ENCODE assay signal across 12 cellular contexts in genomic region chr17:19336938-19337711, GRCh38. TPM values are rescaled to one million over a fixed set of nuclear protein-coding genes. Genes with fewer than 3 reads are reported as not detected.
DNase-seq lines count a peak whose midpoint lies in the region; ATAC-seq, FAIRE-seq and TF ChIP-seq lines count a peak whose summit lies in the region.
"Had no signal": no experiment of that assay in that cellular context is flagged by ENCODE, and none has a peak within 500 bp of the region (broad histone marks: within the 10 kb centered on the region; RNA-seq: fewer than 3 reads in every experiment).

No MANE protein-coding gene starts in this region.

- H3K79me2 ChIP-seq in GM23248 (ENCODE audit: insufficient read depth), result no peaks in the 10 kb centered on the region

- H3F3A ChIP-seq in GM23248 (ENCODE audit: insufficient read depth), result peaks cover 11% of the 10 kb centered on the region; the same call in 1 of the 2 replicates

- in situ Hi-C loops in GM23248 (cut with MboI), result no loop called here

- TF ChIP-seq CTCF in heart left ventricle (IDR thresholded peaks at IDR 0.05), result peak in 2 of 12 donors; percentile 8 to 70
- TF ChIP-seq CTCF in ovary (IDR thresholded peaks at IDR 0.05), result peak in 2 of 3 donors; percentile 18 to 59

- WGBS in heart left ventricle, 4 donors, result 41 to 69% (median 59%) methylated on average over 20 to 21 of the region's 21 CpGs
- WGBS in ovary, 3 donors, result 48 to 71% (median 55%) methylated on average over 21 of the region's 21 CpGs
- WGBS in GM23248 (ENCODE audit: low coverage in 1 of 2, low lambda C conversion rate in 2 of 2, missing lambda C conversion rate in 2 of 2), 2 experiments, result 79% methylated on average over 21 of the region's 21 CpGs

- H3K27me3 ChIP-seq in H7 (ENCODE audit: control insufficient read depth, insufficient read depth, low read length) (no peaks in the 10 kb centered on the region), heart left ventricle (no peaks in the 10 kb centered on the region), ovary (no peaks in the 10 kb centered on the region), GM23248 (replicated peaks; ENCODE audit: insufficient read depth) (no peaks in the 10 kb centered on the region)

- H3K36me3 ChIP-seq in H7 (replicated peaks; ENCODE audit: control insufficient read depth, insufficient read depth, low read length) (peaks cover 6% of the 10 kb centered on the region), heart left ventricle (peaks cover 0 to 27% (median 12%) of the 10 kb centered on the region in 9 donors), ovary (no peaks in the 10 kb centered on the region), GM23248 (ENCODE audit: low read depth) (no peaks in the 10 kb centered on the region)
- H3K36me3 ChIP-seq: thoracic aorta had no signal

- no peak overlapping the region for H3K9ac ChIP-seq in GM23248

- TF ChIP-seq EP300 in ovary (IDR thresholded peaks at IDR 0.05), result no peak

- peak in 3 of 4 donors; percentile 21 to 45 (median 25) for ATAC-seq in heart left ventricle
- ATAC-seq in GM18907 (IDR thresholded peaks at IDR 0.05; ENCODE audit: unreplicated experiment), result no peak

- H3K9me2 ChIP-seq in GM23248 (ENCODE audit: insufficient read depth), result no peaks in the 10 kb centered on the region

- H4K20me1 ChIP-seq in GM23248 (ENCODE audit: insufficient read depth), result no peaks in the 10 kb centered on the region

- DNase-seq in H7 (peak; percentile 76), anterior cingulate cortex (lab: John Stamatoyannopoulos, UW) (peak in 35 of 58 donors; percentile 27 to 80 (median 55)), heart left ventricle (peak in 1 of 5 donors; percentile 57), ovary (peak in 2 of 5 donors; percentile 35 to 47), RCC 7860 (ENCODE audit: low spot score) (no peak), GM23248 (no peak), SKM-1 treated with dmso at 0.1 percent for 144 hours (lab: John Stamatoyannopoulos, UW; ENCODE audit: unreplicated experiment) (no peak)
- DNase-seq: NCI-H2081 treated with DMSO at 0.1 percent for 48 hours had no signal

- no peaks in the 10 kb centered on the region for H3K9me3 ChIP-seq in heart left ventricle
- no peaks in the 10 kb centered on the region for H3K9me3 ChIP-seq in ovary
- H3K9me3 ChIP-seq in GM23248 (ENCODE audit: low read depth), result no peaks in the 10 kb centered on the region
- H3K9me3 ChIP-seq: thoracic aorta had no signal

- H3K4me2 ChIP-seq in GM23248 (ENCODE audit: unreplicated experiment), result no peak overlapping the region

- FAIRE-seq in RCC 7860 (lab: Jason Lieb, UNC), result no peak

- peak overlapping the region in 3 of 12 donors; percentile 17 to 39 (median 31) for H3K27ac ChIP-seq in heart left ventricle
- no peak overlapping the region for H3K27ac ChIP-seq in ovary
- no peak overlapping the region for H3K27ac ChIP-seq in GM23248
- H3K27ac ChIP-seq: thoracic aorta had no signal

- no peak for TF ChIP-seq POLR2A in heart left ventricle (IDR thresholded peaks at IDR 0.05)
- TF ChIP-seq POLR2A in ovary (IDR thresholded peaks at IDR 0.05), result no peak

- intact Hi-C loops in heart left ventricle (cut with DNase I), result no loop called here
- intact Hi-C loops in ovary (cut with DNase I), result no loop called here

- H3K4me1 ChIP-seq in heart left ventricle, result peaks cover 0 to 33% (median 10%) of the 10 kb centered on the region in 12 donors
- peaks cover 6% of the 10 kb centered on the region for H3K4me1 ChIP-seq in ovary (ENCODE audit: insufficient read depth)
- H3K4me1 ChIP-seq in GM23248 (ENCODE audit: insufficient read depth), result peaks cover 10% of the 10 kb centered on the region; the same call in 1 of the 2 replicates

- H3K4me3 ChIP-seq in H7 (ENCODE audit: insufficient read depth, low read depth, low read length) (no peak overlapping the region), heart left ventricle (no peak overlapping the region), ovary (no peak overlapping the region), GM23248 (no peak overlapping the region)
- H3K4me3 ChIP-seq: thoracic aorta had no signal

- H2AFZ ChIP-seq in GM23248, result no peak overlapping the region

RNA-seq across cellular contexts. Expression of gene B9D1, which starts 25.4 kb away (rescaled TPM):
- total RNA-seq in H7 (2014; rRNA removed; shearing (Covaris generic)), result 61.5 and 63.5 TPM in 2 replicates
- total RNA-seq in heart left ventricle (10 to 100 TPM in 5 of 9 donors, 1 to 10 TPM in 4; 5.6 to 27.9 (median 10.8) TPM), ovary (10 to 100 TPM; 19.6 to 60.5 (median 26.9) TPM)
- polyA plus RNA-seq in heart left ventricle (10 to 100 TPM in 1 of 2 donors, 1 to 10 TPM in 1; 9.1 to 10.7 TPM), ovary (10 to 100 TPM; 11.9 to 16.8 TPM), GM23248 (2016; fragmentation: Nextera tagmentation; extraction: Ambion mirVana) (24.4 and 25.2 TPM in 2 replicates)
- total RNA-seq in GM23248 (2014; rRNA removed; shearing (Covaris generic)), result 14.9 and 15.5 TPM in 2 replicates

RNA-seq across cellular contexts. Expression of gene MAPK7, which starts 41.2 kb away (rescaled TPM):
- total RNA-seq in H7 (2014; rRNA removed; shearing (Covaris generic)), result 26.1 and 30.4 TPM in 2 replicates
- total RNA-seq in heart left ventricle (10 to 100 TPM in 6 of 9 donors, 1 to 10 TPM in 3; 8.2 to 25.4 (median 12.1) TPM), ovary (10 to 100 TPM; 14.3 to 74.6 (median 40.6) TPM)
- polyA plus RNA-seq in heart left ventricle (10 to 100 TPM in 1 of 2 donors, 1 to 10 TPM in 1; 5.7 to 20.0 TPM), ovary (10 to 100 TPM; 15.2 to 23.0 TPM), GM23248 (2016; fragmentation: Nextera tagmentation; extraction: Ambion mirVana) (25.7 and 28.6 TPM in 2 replicates)
- 11.3 and 21.2 TPM in 2 replicates for total RNA-seq in GM23248 (2014; rRNA removed; shearing (Covaris generic))

RNA-seq across cellular contexts. Expression of gene MFAP4, which starts 49.9 kb away (rescaled TPM):
- 22.2 and 24.8 TPM in 2 replicates for total RNA-seq in H7 (2014; rRNA removed; shearing (Covaris generic))
- total RNA-seq in heart left ventricle (10 to 100 TPM; 15.7 to 84.3 (median 51.3) TPM), ovary (100 to 1,000 TPM in 5 of 7 donors, 10 to 100 TPM in 2; 46.5 to 285 (median 168) TPM)
- polyA plus RNA-seq in heart left ventricle (10 to 100 TPM; 19.4 to 29.0 TPM), ovary (100 to 1,000 TPM; 179 to 380 TPM), GM23248 (2016; fragmentation: Nextera tagmentation; extraction: Ambion mirVana) (155 and 156 TPM in 2 replicates)
- 79.0 and 97.8 TPM in 2 replicates for total RNA-seq in GM23248 (2014; rRNA removed; shearing (Covaris generic))
- total RNA-seq: CD4-positive, CD25-positive, alpha-beta regulatory T cell; endothelial cell of umbilical vein had no signal
- polyA plus RNA-seq: CD4-positive, CD25-positive, alpha-beta regulatory T cell; endothelial cell of umbilical vein had no signal

Comparison
In these comparisons a context has a peak if more than half of its experiments do, and no peak if none do; other contexts are left out.
1. DNase-seq: peak in H7 (single experiment) and anterior cingulate cortex (35 of 58); none in RCC 7860 (single experiment), GM23248 (single experiment) and SKM-1 treated with dmso at 0.1 percent for 144 hours (single experiment).